In genomic region chr1:39152923-39153322, GRCh38 we compare ENCODE assay signal across 18 cellular contexts. TPM values are rescaled to one million over a fixed set of nuclear protein-coding genes. Genes with fewer than 3 reads are reported as not detected.
DNase-seq lines count a peak whose midpoint lies in the region; ATAC-seq and TF ChIP-seq lines count a peak whose summit lies in the region.
"Had no signal": no experiment of that assay in that cellular context is flagged by ENCODE, and none has a peak within 500 bp of the region (broad histone marks: within the 10 kb centered on the region; RNA-seq: fewer than 3 reads in every experiment).

No MANE protein-coding gene starts in this region.

- ATAC-seq in GM21360 (IDR thresholded peaks at IDR 0.05; ENCODE audit: unreplicated experiment), result no peak
- ATAC-seq: stimulated activated naive CD8-positive, alpha-beta T cell treated with anti-CD3 and anti-CD28 coated beads, Interleukin-15, Interleukin-2, amounts not matched to agents 100 U/mL and 50 U/mL, for 24 hours had no signal

- H3K4me3 Mint-ChIP-seq in osteocyte (ENCODE audit: unreplicated experiment), result no peak overlapping the region
- H3K4me3 Mint-ChIP-seq: dendritic cell treated with granulocyte-macrophage colony-stimulating factor and Interleukin-4, amounts not matched to agents 40 ng/mL and 50 ng/mL, for 4 days had no signal

- H3K4me1 Mint-ChIP-seq in osteocyte (ENCODE audit: unreplicated experiment), result peaks cover 68% of the 10 kb centered on the region

- H3K36me3 ChIP-seq in BLaER1 (peaks cover 7% of the 10 kb centered on the region; the same call in 1 of the 2 replicates), SJSA1 (peaks cover 8% of the 10 kb centered on the region; the same call in 1 of the 2 replicates), iPS-20b (ENCODE audit: insufficient read depth, low read depth, low read length) (peaks cover 5% of the 10 kb centered on the region; the same call in 1 of the 2 replicates), esophagus squamous epithelium (no peaks in the 10 kb centered on the region)

- no peaks in the 10 kb centered on the region for H3K9me3 ChIP-seq in BLaER1
- no peaks in the 10 kb centered on the region for H3K9me3 ChIP-seq in SJSA1 (replicated peaks)
- no peaks in the 10 kb centered on the region for H3K9me3 ChIP-seq in iPS-20b (ENCODE audit: insufficient read depth, low read depth, low read length)
- H3K9me3 ChIP-seq in esophagus squamous epithelium, result no peaks in the 10 kb centered on the region
- H3K9me3 ChIP-seq: psoas muscle had no signal

- H3K27me3 Mint-ChIP-seq in osteocyte (ENCODE audit: unreplicated experiment), result no peaks in the 10 kb centered on the region

- H3K4me1 ChIP-seq in BLaER1 (peaks cover 89% of the 10 kb centered on the region), SJSA1 (replicated peaks) (peaks cover 58% of the 10 kb centered on the region), iPS-20b (ENCODE audit: insufficient read depth, low read length) (peaks cover 70% of the 10 kb centered on the region), esophagus squamous epithelium (peaks cover 17 to 51% (median 33%) of the 10 kb centered on the region in 3 donors)

- peak overlapping the region; percentile 75 for H3K27ac ChIP-seq in BLaER1
- H3K27ac ChIP-seq in SJSA1, result peak overlapping the region; percentile 55
- H3K27ac ChIP-seq in iPS-20b (ENCODE audit: low read length), result no peak overlapping the region
- H3K27ac ChIP-seq in esophagus squamous epithelium, result no peak overlapping the region
- H3K27ac ChIP-seq: psoas muscle had no signal

- peaks cover 41% of the 10 kb centered on the region for H4K20me1 ChIP-seq in BLaER1

- H3K9ac ChIP-seq in BLaER1 (peak overlapping the region; percentile 60), iPS-20b (ENCODE audit: low read depth, low read length) (peak overlapping the region; percentile 29; the same call in 1 of the 2 replicates)

- intact Hi-C loops in esophagus squamous epithelium (cut with DNase I), result no loop called here

- peak overlapping the region; percentile 76 for H3K27ac Mint-ChIP-seq in osteocyte (ENCODE audit: unreplicated experiment)
- H3K27ac Mint-ChIP-seq: dendritic cell treated with granulocyte-macrophage colony-stimulating factor and Interleukin-4, amounts not matched to agents 40 ng/mL and 50 ng/mL, for 4 days had no signal

- H3K27me3 ChIP-seq in BLaER1 (no peaks in the 10 kb centered on the region), SJSA1 (replicated peaks) (no peaks in the 10 kb centered on the region), iPS-20b (ENCODE audit: insufficient read depth, low read length) (no peaks in the 10 kb centered on the region), esophagus squamous epithelium (no peaks in the 10 kb centered on the region)

- peaks cover 19% of the 10 kb centered on the region for H3K36me3 Mint-ChIP-seq in osteocyte (ENCODE audit: unreplicated experiment)

- WGBS in esophagus squamous epithelium, 2 donors, result 75 to 78% methylated on average over 1 of the region's 1 CpG

- no peak for DNase-seq in SJSA1 (ENCODE audit: low read depth in 1 of 2, low spot score in 2 of 2)
- DNase-seq in osteocyte (ENCODE audit: extremely low spot score, unreplicated experiment), result no peak
- no peak for DNase-seq in activated CD4-positive, alpha-beta T cell treated with anti-CD3 and anti-CD28 coated beads, Interleukin-2, amount 50 U/mL, for 48 hours
- DNase-seq in esophagus squamous epithelium (lab: John Stamatoyannopoulos, UW), result no peak
- DNase-seq in NCI-H2029 treated with DMSO at 0.1 percent for 48 hours (lab: John Stamatoyannopoulos, UW), result no peak
- DNase-seq: activated CD8-positive, alpha-beta memory T cell treated with anti-CD3 and anti-CD28 coated beads, Interleukin-2, amount 50 U/mL, for 4 hours; AML-193; NCI-H1092; NCI-H2081 treated with DMSO at 0.1 percent for 48 hours; NCI-H510A treated with DMSO at 0.1 percent for 48 hours; psoas muscle; stimulated activated CD4-positive, alpha-beta T cell treated with anti-CD3 and anti-CD28 coated beads, Interleukin-4, amount 100 ng/mL, for 24 hours; stimulated activated naive CD8-positive, alpha-beta T cell treated with anti-CD3 and anti-CD28 coated beads, Interleukin-15, Interleukin-2, amounts not matched to agents 100 U/mL and 50 U/mL, for 24 hours; trophoblast cell had no signal

- no peak for TF ChIP-seq POLR2A in esophagus squamous epithelium (IDR thresholded peaks at IDR 0.05)

- H3K9me3 Mint-ChIP-seq in osteocyte (ENCODE audit: unreplicated experiment), result no peaks in the 10 kb centered on the region
- H3K9me3 Mint-ChIP-seq: dendritic cell treated with granulocyte-macrophage colony-stimulating factor and Interleukin-4, amounts not matched to agents 40 ng/mL and 50 ng/mL, for 4 days had no signal

- H3K4me2 ChIP-seq in BLaER1, result peak overlapping the region; percentile 74

- TF ChIP-seq CTCF in osteocyte (IDR thresholded peaks at IDR 0.05), result no peak
- no peak for TF ChIP-seq CTCF in esophagus squamous epithelium (IDR thresholded peaks at IDR 0.05)

- H3K4me3 ChIP-seq in BLaER1 (no peak overlapping the region), SJSA1 (no peak overlapping the region), iPS-20b (ENCODE audit: low read length) (no peak overlapping the region), esophagus squamous epithelium (no peak overlapping the region)
- H3K4me3 ChIP-seq: psoas muscle had no signal

RNA-seq across cellular contexts. Expression of gene MACF1, which starts 51.6 kb away (rescaled TPM):
- 147 and 211 TPM in 2 replicates for total RNA-seq in SJSA1 (2014; rRNA removed; shearing (Covaris generic))
- total RNA-seq in osteocyte (431 and 452 TPM in 2 replicates), esophagus squamous epithelium (100 to 1,000 TPM in 2 of 4 donors, 10 to 100 TPM in 2; 82.1 to 247 (median 154) TPM)

Comparison
In these comparisons a context has a peak if more than half of its experiments do, and no peak if none do; other contexts are left out.
1. H3K27ac ChIP-seq: peak in BLaER1 (single experiment) and SJSA1 (single experiment); none in iPS-20b (single experiment) and esophagus squamous epithelium (0 of 4).